In the genomic region with DNA sequence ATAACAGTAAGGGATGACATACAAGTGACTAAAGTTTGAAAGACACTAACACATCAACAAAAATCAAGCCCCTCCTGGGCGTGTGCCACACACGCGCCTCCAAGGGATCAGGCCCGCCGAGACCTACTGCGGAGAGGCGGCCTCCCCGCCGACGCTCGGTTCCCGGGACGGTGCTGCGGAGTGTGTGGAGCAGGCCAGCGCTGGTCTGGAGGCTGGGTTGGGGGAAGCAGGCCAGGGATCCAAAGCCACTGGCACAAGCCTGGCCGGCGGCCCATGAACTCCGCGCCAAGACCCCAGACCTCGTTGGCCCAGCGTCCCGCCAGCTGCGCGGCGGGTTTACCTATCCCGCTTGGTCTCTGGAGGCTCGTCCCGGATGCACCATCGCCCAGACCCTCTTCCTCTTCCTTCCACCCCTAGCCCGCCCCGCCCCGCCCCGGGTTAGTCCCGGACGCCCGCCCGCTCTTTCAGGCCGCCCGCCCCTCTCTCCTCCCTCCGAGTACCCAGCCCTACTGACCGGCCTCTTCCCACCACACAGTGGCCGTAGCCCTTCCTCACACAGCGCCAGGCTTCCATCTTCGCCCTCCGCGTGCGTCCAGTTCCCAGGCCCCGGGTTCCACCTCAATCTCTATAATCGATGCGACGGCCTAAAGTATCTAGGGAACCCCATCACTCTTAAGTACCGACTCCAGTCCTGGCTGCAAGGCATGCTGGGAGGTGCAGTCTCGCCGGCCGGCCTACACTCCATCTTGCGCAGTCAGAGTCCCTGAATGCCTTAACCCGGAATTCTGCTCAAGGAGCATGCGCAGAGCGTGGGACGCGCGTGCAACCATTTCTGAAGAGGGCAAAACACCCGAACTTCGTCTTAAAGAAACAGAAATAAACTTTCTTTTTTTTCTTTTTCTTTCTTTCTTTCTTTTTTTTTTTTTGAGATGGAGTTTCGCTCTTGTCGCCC, we compare ENCODE assay signal across 1 cellular context.
TF ChIP-seq lines count a peak whose summit lies in the region.

A gene with protein sequence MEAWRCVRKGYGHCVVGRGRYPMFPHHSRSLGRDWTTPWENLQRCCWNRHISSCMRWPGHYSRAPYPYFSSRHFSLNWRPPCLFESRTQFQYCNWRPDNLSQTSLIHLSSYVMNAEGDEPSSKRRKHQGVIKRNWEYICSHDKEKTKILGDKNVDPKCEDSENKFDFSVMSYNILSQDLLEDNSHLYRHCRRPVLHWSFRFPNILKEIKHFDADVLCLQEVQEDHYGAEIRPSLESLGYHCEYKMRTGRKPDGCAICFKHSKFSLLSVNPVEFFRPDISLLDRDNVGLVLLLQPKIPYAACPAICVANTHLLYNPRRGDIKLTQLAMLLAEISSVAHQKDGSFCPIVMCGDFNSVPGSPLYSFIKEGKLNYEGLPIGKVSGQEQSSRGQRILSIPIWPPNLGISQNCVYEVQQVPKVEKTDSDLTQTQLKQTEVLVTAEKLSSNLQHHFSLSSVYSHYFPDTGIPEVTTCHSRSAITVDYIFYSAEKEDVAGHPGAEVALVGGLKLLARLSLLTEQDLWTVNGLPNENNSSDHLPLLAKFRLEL (minus strand): TSS at position 769 of the 952 bp plus-strand sequence. CDS start 196 bp downstream, at position 573.

TF ChIP-seq in HepG2, 621 proteins besides CTCF, POLR2A, EP300 and RAD21 (continued from another document and continues in another):
- TF ChIP-seq, protein P1, sequence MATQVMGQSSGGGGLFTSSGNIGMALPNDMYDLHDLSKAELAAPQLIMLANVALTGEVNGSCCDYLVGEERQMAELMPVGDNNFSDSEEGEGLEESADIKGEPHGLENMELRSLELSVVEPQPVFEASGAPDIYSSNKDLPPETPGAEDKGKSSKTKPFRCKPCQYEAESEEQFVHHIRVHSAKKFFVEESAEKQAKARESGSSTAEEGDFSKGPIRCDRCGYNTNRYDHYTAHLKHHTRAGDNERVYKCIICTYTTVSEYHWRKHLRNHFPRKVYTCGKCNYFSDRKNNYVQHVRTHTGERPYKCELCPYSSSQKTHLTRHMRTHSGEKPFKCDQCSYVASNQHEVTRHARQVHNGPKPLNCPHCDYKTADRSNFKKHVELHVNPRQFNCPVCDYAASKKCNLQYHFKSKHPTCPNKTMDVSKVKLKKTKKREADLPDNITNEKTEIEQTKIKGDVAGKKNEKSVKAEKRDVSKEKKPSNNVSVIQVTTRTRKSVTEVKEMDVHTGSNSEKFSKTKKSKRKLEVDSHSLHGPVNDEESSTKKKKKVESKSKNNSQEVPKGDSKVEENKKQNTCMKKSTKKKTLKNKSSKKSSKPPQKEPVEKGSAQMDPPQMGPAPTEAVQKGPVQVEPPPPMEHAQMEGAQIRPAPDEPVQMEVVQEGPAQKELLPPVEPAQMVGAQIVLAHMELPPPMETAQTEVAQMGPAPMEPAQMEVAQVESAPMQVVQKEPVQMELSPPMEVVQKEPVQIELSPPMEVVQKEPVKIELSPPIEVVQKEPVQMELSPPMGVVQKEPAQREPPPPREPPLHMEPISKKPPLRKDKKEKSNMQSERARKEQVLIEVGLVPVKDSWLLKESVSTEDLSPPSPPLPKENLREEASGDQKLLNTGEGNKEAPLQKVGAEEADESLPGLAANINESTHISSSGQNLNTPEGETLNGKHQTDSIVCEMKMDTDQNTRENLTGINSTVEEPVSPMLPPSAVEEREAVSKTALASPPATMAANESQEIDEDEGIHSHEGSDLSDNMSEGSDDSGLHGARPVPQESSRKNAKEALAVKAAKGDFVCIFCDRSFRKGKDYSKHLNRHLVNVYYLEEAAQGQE (IDR thresholded peaks at IDR 0.05; ENCODE audit: borderline replicate concordance in 1 of 2, low read depth in 1 of 2, low read length in 2 of 2), result peak in 1 of 2 experiments; percentile 18; a peak in 1 of 4 replicates
- no peak for TF ChIP-seq ZFP36 (IDR thresholded peaks at IDR 0.05; ENCODE audit: borderline replicate concordance, low read depth, low read length, partially characterized antibody)
- TF ChIP-seq SIX1 (CRISPR knock-in tag; IDR thresholded peaks at IDR 0.05; ENCODE audit: borderline replicate concordance), result 0 out of 2 replicates have a peak, but pooled peaks have one; percentile 30
- TF ChIP-seq KMT2B (CRISPR knock-in tag; IDR thresholded peaks at IDR 0.05), result peak; percentile 69
- TF ChIP-seq, protein P2, sequence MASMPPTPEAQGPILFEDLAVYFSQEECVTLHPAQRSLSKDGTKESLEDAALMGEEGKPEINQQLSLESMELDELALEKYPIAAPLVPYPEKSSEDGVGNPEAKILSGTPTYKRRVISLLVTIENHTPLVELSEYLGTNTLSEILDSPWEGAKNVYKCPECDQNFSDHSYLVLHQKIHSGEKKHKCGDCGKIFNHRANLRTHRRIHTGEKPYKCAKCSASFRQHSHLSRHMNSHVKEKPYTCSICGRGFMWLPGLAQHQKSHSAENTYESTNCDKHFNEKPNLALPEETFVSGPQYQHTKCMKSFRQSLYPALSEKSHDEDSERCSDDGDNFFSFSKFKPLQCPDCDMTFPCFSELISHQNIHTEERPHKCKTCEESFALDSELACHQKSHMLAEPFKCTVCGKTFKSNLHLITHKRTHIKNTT (CRISPR knock-in tag; IDR thresholded peaks at IDR 0.05), result no peak
- TF ChIP-seq TEAD3 (CRISPR knock-in tag; optimal IDR thresholded peaks at IDR 0.05; ENCODE audit: borderline replicate concordance), result peak; percentile 51
- TF ChIP-seq HIVEP1 (CRISPR knock-in tag; IDR thresholded peaks at IDR 0.05), result no peak; the same call in 1 of the 2 replicates
- TF ChIP-seq EED (CRISPR knock-in tag; IDR thresholded peaks at IDR 0.05), result peak; percentile 36; the same call in 1 of the 2 replicates
- TF ChIP-seq, protein P3, sequence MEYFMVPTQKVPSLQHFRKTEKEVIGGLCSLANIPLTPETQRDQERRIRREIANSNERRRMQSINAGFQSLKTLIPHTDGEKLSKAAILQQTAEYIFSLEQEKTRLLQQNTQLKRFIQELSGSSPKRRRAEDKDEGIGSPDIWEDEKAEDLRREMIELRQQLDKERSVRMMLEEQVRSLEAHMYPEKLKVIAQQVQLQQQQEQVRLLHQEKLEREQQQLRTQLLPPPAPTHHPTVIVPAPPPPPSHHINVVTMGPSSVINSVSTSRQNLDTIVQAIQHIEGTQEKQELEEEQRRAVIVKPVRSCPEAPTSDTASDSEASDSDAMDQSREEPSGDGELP (IDR thresholded peaks at IDR 0.05; ENCODE audit: borderline replicate concordance, low read depth), result peak; percentile 39; the same call in 1 of the 2 replicates
- peak; percentile 7 for TF ChIP-seq HMG20B (CRISPR knock-in tag; conservative IDR thresholded peaks at IDR 0.05)
- peak; percentile 98 for TF ChIP-seq HOXA3 (CRISPR knock-in tag; IDR thresholded peaks at IDR 0.05)
- no peak for TF ChIP-seq AKAP8 (CRISPR knock-in tag; IDR thresholded peaks at IDR 0.05)
- TF ChIP-seq ZNF484 (CRISPR knock-in tag; IDR thresholded peaks at IDR 0.05; ENCODE audit: borderline replicate concordance, low read depth), result no peak
- TF ChIP-seq, protein P4, sequence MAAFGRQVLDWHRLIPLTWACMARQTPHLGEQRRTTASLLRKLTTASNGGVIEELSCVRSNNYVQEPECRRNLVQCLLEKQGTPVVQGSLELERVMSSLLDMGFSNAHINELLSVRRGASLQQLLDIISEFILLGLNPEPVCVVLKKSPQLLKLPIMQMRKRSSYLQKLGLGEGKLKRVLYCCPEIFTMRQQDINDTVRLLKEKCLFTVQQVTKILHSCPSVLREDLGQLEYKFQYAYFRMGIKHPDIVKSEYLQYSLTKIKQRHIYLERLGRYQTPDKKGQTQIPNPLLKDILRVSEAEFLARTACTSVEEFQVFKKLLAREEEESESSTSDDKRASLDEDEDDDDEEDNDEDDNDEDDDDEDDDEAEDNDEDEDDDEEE (CRISPR knock-in tag; IDR thresholded peaks at IDR 0.05), result peak; percentile 40; the same call in 1 of the 2 replicates
- peak; percentile 86 for TF ChIP-seq ZNF232 (CRISPR knock-in tag; IDR thresholded peaks at IDR 0.05; ENCODE audit: borderline replicate concordance)
- no peak for TF ChIP-seq ZNF572 (CRISPR knock-in tag; IDR thresholded peaks at IDR 0.05)
- TF ChIP-seq, protein P5, sequence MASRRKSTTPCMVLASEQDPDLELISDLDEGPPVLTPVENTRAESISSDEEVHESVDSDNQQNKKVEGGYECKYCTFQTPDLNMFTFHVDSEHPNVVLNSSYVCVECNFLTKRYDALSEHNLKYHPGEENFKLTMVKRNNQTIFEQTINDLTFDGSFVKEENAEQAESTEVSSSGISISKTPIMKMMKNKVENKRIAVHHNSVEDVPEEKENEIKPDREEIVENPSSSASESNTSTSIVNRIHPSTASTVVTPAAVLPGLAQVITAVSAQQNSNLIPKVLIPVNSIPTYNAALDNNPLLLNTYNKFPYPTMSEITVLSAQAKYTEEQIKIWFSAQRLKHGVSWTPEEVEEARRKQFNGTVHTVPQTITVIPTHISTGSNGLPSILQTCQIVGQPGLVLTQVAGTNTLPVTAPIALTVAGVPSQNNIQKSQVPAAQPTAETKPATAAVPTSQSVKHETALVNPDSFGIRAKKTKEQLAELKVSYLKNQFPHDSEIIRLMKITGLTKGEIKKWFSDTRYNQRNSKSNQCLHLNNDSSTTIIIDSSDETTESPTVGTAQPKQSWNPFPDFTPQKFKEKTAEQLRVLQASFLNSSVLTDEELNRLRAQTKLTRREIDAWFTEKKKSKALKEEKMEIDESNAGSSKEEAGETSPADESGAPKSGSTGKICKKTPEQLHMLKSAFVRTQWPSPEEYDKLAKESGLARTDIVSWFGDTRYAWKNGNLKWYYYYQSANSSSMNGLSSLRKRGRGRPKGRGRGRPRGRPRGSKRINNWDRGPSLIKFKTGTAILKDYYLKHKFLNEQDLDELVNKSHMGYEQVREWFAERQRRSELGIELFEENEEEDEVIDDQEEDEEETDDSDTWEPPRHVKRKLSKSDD (CRISPR knock-in tag; IDR thresholded peaks at IDR 0.05; ENCODE audit: low read depth), result peak; percentile 82; the same call in 1 of the 2 replicates
- TF ChIP-seq ARHGAP35 (CRISPR knock-in tag; IDR thresholded peaks at IDR 0.05; ENCODE audit: borderline replicate concordance), result peak; percentile 62; the same call in 1 of the 2 replicates
- TF ChIP-seq KMT2A (CRISPR knock-in tag; IDR thresholded peaks at IDR 0.05), result peak; percentile 90
- TF ChIP-seq GABPA (IDR thresholded peaks at IDR 0.05; ENCODE audit: low read depth, low read length), result peak; percentile 61
- peak; percentile 88 for TF ChIP-seq GABPA (CRISPR knock-in tag; IDR thresholded peaks at IDR 0.05; ENCODE audit: low read depth)
- TF ChIP-seq, protein P6, sequence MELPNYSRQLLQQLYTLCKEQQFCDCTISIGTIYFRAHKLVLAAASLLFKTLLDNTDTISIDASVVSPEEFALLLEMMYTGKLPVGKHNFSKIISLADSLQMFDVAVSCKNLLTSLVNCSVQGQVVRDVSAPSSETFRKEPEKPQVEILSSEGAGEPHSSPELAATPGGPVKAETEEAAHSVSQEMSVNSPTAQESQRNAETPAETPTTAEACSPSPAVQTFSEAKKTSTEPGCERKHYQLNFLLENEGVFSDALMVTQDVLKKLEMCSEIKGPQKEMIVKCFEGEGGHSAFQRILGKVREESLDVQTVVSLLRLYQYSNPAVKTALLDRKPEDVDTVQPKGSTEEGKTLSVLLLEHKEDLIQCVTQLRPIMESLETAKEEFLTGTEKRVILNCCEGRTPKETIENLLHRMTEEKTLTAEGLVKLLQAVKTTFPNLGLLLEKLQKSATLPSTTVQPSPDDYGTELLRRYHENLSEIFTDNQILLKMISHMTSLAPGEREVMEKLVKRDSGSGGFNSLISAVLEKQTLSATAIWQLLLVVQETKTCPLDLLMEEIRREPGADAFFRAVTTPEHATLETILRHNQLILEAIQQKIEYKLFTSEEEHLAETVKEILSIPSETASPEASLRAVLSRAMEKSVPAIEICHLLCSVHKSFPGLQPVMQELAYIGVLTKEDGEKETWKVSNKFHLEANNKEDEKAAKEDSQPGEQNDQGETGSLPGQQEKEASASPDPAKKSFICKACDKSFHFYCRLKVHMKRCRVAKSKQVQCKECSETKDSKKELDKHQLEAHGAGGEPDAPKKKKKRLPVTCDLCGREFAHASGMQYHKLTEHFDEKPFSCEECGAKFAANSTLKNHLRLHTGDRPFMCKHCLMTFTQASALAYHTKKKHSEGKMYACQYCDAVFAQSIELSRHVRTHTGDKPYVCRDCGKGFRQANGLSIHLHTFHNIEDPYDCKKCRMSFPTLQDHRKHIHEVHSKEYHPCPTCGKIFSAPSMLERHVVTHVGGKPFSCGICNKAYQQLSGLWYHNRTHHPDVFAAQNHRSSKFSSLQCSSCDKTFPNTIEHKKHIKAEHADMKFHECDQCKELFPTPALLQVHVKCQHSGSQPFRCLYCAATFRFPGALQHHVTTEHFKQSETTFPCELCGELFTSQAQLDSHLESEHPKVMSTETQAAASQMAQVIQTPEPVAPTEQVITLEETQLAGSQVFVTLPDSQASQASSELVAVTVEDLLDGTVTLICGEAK (IDR thresholded peaks at IDR 0.05), result no peak
- TF ChIP-seq, protein P6 (CRISPR knock-in tag; IDR thresholded peaks at IDR 0.05), result no peak
